11 cellular contexts compared by ENCODE assay signal in the genomic region with DNA sequence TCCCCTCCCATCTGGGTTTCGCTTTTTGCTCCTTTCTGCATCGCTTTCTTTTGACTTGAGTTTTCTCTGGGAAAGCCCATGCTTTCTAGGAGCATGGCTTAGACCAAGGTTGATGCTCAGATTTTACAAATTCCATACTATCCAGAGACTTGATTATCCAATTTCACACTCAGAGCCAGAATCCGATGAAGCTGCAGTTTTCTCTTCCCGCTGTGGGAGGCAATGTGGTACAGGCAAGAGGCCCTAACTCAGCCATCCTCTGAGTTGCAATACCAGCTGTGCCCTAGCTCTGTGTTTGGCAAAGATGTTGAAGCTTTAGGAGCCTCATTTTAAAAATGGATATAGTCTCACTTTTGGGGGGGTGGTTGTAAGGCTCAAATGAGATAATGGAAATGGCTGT.
A peak's percentile ranks its signal among the peaks of the same experiment; 100 is the strongest.
DNase-seq lines count a peak whose midpoint lies in the region; ATAC-seq and TF ChIP-seq lines count a peak whose summit lies in the region.
"Had no signal": no experiment of that assay in that cellular context is flagged by ENCODE, and none has a peak within 500 bp of the region (broad histone marks: within the 10 kb centered on the region; RNA-seq: fewer than 3 reads in every experiment).

No MANE protein-coding gene starts in this region.

- H3K9me3 ChIP-seq in RWPE2 (ENCODE audit: severe bottlenecking) (no peaks in the 10 kb centered on the region), tibial artery (no peaks in the 10 kb centered on the region)
- H3K9me3 ChIP-seq: Peyer's patch, sigmoid colon had no signal

- 0 out of 3 replicates have a peak, but pooled peaks cover 2% of the 10 kb centered on the region for H3K36me3 Mint-ChIP-seq in GM23338 (ENCODE audit: low read depth)
- no peaks in the 10 kb centered on the region for H3K36me3 Mint-ChIP-seq in activated CD4-positive, alpha-beta T cell treated with anti-CD3 and anti-CD28 coated beads for 36 hours (ENCODE audit: low read depth)

- DNase-seq in GM23338 (ENCODE audit: low spot score) (peak; percentile 78), RWPE2 (ENCODE audit: low spot score) (no peak), iris pigment epithelial cell (ENCODE audit: low read depth) (peak; percentile 5), tibial artery (no peak), posterior vena cava (ENCODE audit: low spot score) (no peak)
- no peak for DNase-seq in activated CD4-positive, alpha-beta T cell treated with anti-CD3 and anti-CD28 coated beads for 36 hours
- DNase-seq: activated CD8-positive, alpha-beta memory T cell treated with anti-CD3 and anti-CD28 coated beads for 24 hours; Peyer's patch; sigmoid colon had no signal

- peaks cover 4% of the 10 kb centered on the region for H3K27me3 Mint-ChIP-seq in GM23338 (ENCODE audit: insufficient read depth, low read depth, poor library complexity)
- H3K27me3 Mint-ChIP-seq in activated CD4-positive, alpha-beta T cell treated with anti-CD3 and anti-CD28 coated beads for 36 hours = peaks cover 8% of the 10 kb centered on the region

- H3K9me3 Mint-ChIP-seq in GM23338 = no peaks in the 10 kb centered on the region
- H3K9me3 Mint-ChIP-seq in activated CD4-positive, alpha-beta T cell treated with anti-CD3 and anti-CD28 coated beads for 36 hours (ENCODE audit: low read depth) = peaks cover 3% of the 10 kb centered on the region

- H3K4me3 Mint-ChIP-seq in GM23338 = peak overlapping the region; percentile 67
- H3K4me3 Mint-ChIP-seq in activated CD4-positive, alpha-beta T cell treated with anti-CD3 and anti-CD28 coated beads for 36 hours = no peak overlapping the region

- H3K27ac ChIP-seq in 22Rv1 (no peak overlapping the region), GM23338 (ENCODE audit: low read depth) (peak overlapping the region; percentile 95; the same call in 1 of the 2 replicates), RWPE2 (ENCODE audit: poor library complexity, severe bottlenecking) (no peak overlapping the region), tibial artery (no peak overlapping the region)
- H3K27ac ChIP-seq: Peyer's patch, sigmoid colon had no signal

- intact Hi-C loops in activated CD4-positive, alpha-beta T cell treated with anti-CD3 and anti-CD28 coated beads for 36 hours (cut with DNase I, micrococcal nuclease) = loop anchor here in 1 of 2 experiments (10.0 kb wide), 1 partner anchor 1639 kb away; no protein-coding TSS in a partner anchor
- intact Hi-C loops in tibial artery (cut with DNase I; ENCODE audit: low total_unique reads) (no loop called here), posterior vena cava (cut with DNase I) (no loop called here)

- peaks cover 57% of the 10 kb centered on the region for H3K4me1 ChIP-seq in GM23338 (ENCODE audit: insufficient read depth)
- H3K4me1 ChIP-seq in RWPE2 (ENCODE audit: insufficient read depth, poor library complexity, severe bottlenecking) = no peaks in the 10 kb centered on the region
- no peaks in the 10 kb centered on the region for H3K4me1 ChIP-seq in tibial artery
- H3K4me1 ChIP-seq: Peyer's patch had no signal

- H2AFZ ChIP-seq in GM23338 = no peak overlapping the region

- peak overlapping the region; percentile 43 for H3K4me3 ChIP-seq in GM23338
- H3K4me3 ChIP-seq in RWPE2 (ENCODE audit: severe bottlenecking) = no peak overlapping the region
- H3K4me3 ChIP-seq in tibial artery = no peak overlapping the region
- H3K4me3 ChIP-seq: Peyer's patch, sigmoid colon had no signal

- CTCF ChIA-PET in activated CD4-positive, alpha-beta T cell treated with anti-CD3 and anti-CD28 coated beads for 36 hours (lab: Charles Lee) = no interaction called here

- H3K79me2 ChIP-seq in GM23338 (replicated peaks; ENCODE audit: insufficient read depth) = peaks cover 46% of the 10 kb centered on the region

- H3K9me2 ChIP-seq in GM23338 (ENCODE audit: insufficient read depth) = no peaks in the 10 kb centered on the region

- peak overlapping the region; percentile 70 for H3K4me2 ChIP-seq in GM23338

- H3K27me3 ChIP-seq in GM23338 (ENCODE audit: insufficient read depth) = no peaks in the 10 kb centered on the region
- H3K27me3 ChIP-seq in RWPE2 (ENCODE audit: insufficient read depth, poor library complexity, severe bottlenecking) = no peaks in the 10 kb centered on the region
- H3K27me3 ChIP-seq in tibial artery = no peaks in the 10 kb centered on the region
- H3K27me3 ChIP-seq: Peyer's patch, sigmoid colon had no signal

- peaks cover 75% of the 10 kb centered on the region for H3K4me1 Mint-ChIP-seq in GM23338
- no peaks in the 10 kb centered on the region for H3K4me1 Mint-ChIP-seq in activated CD4-positive, alpha-beta T cell treated with anti-CD3 and anti-CD28 coated beads for 36 hours

- peak; percentile 79 for ATAC-seq in GM23338
- 0 out of 3 replicates have a peak, but pooled peaks have one; percentile 42 for ATAC-seq in RWPE2 (ENCODE audit: low read depth)
- ATAC-seq in activated CD4-positive, alpha-beta T cell treated with anti-CD3 and anti-CD28 coated beads for 36 hours = no peak
- no peak for ATAC-seq in GM21619 (IDR thresholded peaks at IDR 0.05; ENCODE audit: unreplicated experiment)

- peak overlapping the region; percentile 68 for H3K27ac Mint-ChIP-seq in GM23338
- no peak overlapping the region for H3K27ac Mint-ChIP-seq in activated CD4-positive, alpha-beta T cell treated with anti-CD3 and anti-CD28 coated beads for 36 hours

- POLR2A ChIA-PET in activated CD4-positive, alpha-beta T cell treated with anti-CD3 and anti-CD28 coated beads for 36 hours (lab: Charles Lee) = no interaction called here

- peak; percentile 36; the same call in 1 of the 2 replicates for TF ChIP-seq CTCF in 22Rv1 (IDR thresholded peaks at IDR 0.05)
- TF ChIP-seq CTCF in GM23338 (conservative IDR thresholded peaks at IDR 0.05; ENCODE audit: low read depth in 2 of 2) = peak; percentile 70 to 76
- no peak for TF ChIP-seq CTCF in RWPE2 (IDR thresholded peaks at IDR 0.05; ENCODE audit: poor library complexity, severe bottlenecking)
- peak in 1 of 2 experiments; percentile 9 for TF ChIP-seq CTCF in tibial artery (IDR thresholded peaks at IDR 0.05)

- H3F3A ChIP-seq in GM23338 (replicated peaks; ENCODE audit: low read depth) = peaks cover 9% of the 10 kb centered on the region; the same call in 1 of the 2 replicates

- no peaks in the 10 kb centered on the region for H4K20me1 ChIP-seq in GM23338 (replicated peaks; ENCODE audit: insufficient read depth)

- H3K36me3 ChIP-seq in GM23338 (ENCODE audit: insufficient read depth) (no peaks in the 10 kb centered on the region), RWPE2 (ENCODE audit: low read depth) (no peaks in the 10 kb centered on the region), tibial artery (no peaks in the 10 kb centered on the region)
- H3K36me3 ChIP-seq: Peyer's patch, sigmoid colon had no signal

TF ChIP-seq in GM23338, 12 proteins besides CTCF, POLR2A, EP300 and RAD21 (continues in another document):
- TF ChIP-seq NANOG (IDR thresholded peaks at IDR 0.05; ENCODE audit: borderline replicate concordance) = no peak

Comparison
In these comparisons a context has a peak if more than half of its experiments do, and no peak if none do; other contexts are left out.
1. ATAC-seq: peak in GM23338 (single experiment) and RWPE2 (single experiment); none in activated CD4-positive, alpha-beta T cell treated with anti-CD3 and anti-CD28 coated beads for 36 hours (single experiment) and GM21619 (single experiment).
2. DNase-seq: peak in GM23338 (single experiment) and iris pigment epithelial cell (single experiment); none in RWPE2 (single experiment), activated CD4-positive, alpha-beta T cell treated with anti-CD3 and anti-CD28 coated beads for 36 hours (single experiment), tibial artery (0 of 2) and posterior vena cava (single experiment).